8 cellular contexts compared by ENCODE assay signal in the genomic region with DNA sequence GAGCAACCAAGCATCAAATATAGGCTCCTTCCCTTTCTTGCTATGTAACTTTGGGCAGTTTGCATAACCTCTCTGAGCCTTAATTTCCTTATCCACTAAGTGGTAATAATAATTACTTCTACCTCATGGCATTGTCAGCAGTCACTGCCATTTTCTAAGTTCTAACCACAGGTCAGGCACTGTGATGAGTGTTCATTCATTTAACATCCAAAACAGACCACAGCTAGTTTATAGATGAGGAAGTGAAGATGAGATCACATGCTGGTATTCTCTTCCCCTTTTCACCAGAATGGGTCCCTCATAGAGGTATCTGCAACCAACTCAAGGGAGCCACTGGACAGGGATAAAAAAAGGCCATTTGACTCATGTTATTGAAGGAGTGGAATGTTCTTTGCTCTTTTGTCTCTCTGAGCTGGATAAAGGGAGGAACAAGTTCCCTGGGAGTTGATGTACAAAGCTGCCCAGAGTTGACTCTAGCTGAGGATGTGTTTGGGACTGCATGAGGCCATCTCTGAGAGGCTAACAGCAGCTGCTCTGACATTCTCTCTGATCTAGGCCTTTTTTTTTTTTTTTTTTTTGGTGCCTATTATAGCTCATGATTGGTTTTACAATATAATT.
DNase-seq lines count a peak whose midpoint lies in the region; ATAC-seq, FAIRE-seq and TF ChIP-seq lines count a peak whose summit lies in the region.

No MANE protein-coding gene starts in this region.

- H3K36me3 ChIP-seq in GM06990 (ENCODE audit: control insufficient read depth, insufficient read depth, low read length) (no peaks in the 10 kb centered on the region), GM12878 (ENCODE audit: control insufficient read depth in 2 of 2, insufficient read depth in 2 of 2, low read length in 1 of 2) (no peaks in the 10 kb centered on the region), HAP-1 (replicated peaks) (no peaks in the 10 kb centered on the region), tibial artery (no peaks in the 10 kb centered on the region)

- H4K20me1 ChIP-seq in GM12878 (ENCODE audit: control insufficient read depth, insufficient read depth), result no peaks in the 10 kb centered on the region

- H2AFZ ChIP-seq in GM12878 (ENCODE audit: control insufficient read depth, low read depth, low read length), result peak overlapping the region; percentile 67

- H3K9me3 ChIP-seq in GM12878 (replicated peaks; ENCODE audit: control insufficient read depth, insufficient read depth, low read length), result no peaks in the 10 kb centered on the region
- no peaks in the 10 kb centered on the region for H3K9me3 ChIP-seq in HAP-1
- H3K9me3 ChIP-seq in tibial artery, result no peaks in the 10 kb centered on the region

- no TSS peak for BruUV-seq in GM12878 (replicated peaks; lab: Mats Ljungman, UMichigan)

- peak; percentile 89 for FAIRE-seq in GM12878 (lab: Jason Lieb, UNC)

- TF ChIP-seq CTCF in GM06990 (IDR thresholded peaks at IDR 0.05; ENCODE audit: insufficient read depth, low read length, poor library complexity, severe bottlenecking) (no peak), GM12878 (IDR thresholded peaks at IDR 0.05 in 2 of 3, conservative IDR thresholded peaks at IDR 0.05 in 1 of 3; ENCODE audit: control insufficient read depth in 2 of 3, extremely low read depth in 1 of 3, insufficient read depth in 1 of 3, low read depth in 3 of 3, low read length in 3 of 3) (no peak), tibial artery (IDR thresholded peaks at IDR 0.05) (no peak)

- peak; percentile 79 for DNase-seq in GM06990 (ENCODE audit: extremely low read depth, insufficient read length)
- DNase-seq in GM12878 (ENCODE audit: low read depth, low spot score), result peak; percentile 90
- DNase-seq in activated effector memory CD4-positive, alpha-beta T cell treated with Interleukin-2 at 50 U/mL for 16 hours, result no peak
- no peak for DNase-seq in HAP-1 (ENCODE audit: low spot score in 2 of 2)
- DNase-seq in HuH-7 (ENCODE audit: low spot score), result no peak
- no peak for DNase-seq in tibial artery

- POLR2A ChIA-PET in GM12878 (lab: Charles Lee), result interaction anchor here (0.5 to 0.9 kb wide), 7 partner anchors 11 to 267 kb away, joined by 3 to 4 read pairs (median 3); no protein-coding TSS in a partner anchor

- in situ Hi-C loops in GM12878 (cut with MboI) (loop anchor here (10.0 kb wide), 1 partner anchor 248 kb away; no protein-coding TSS in a partner anchor), HAP-1 (cut with MboI; ENCODE audit: low sequenced_read_pairs) (no loop called here)

- no peak overlapping the region for H3K9ac ChIP-seq in GM12878 (ENCODE audit: control insufficient read depth, insufficient read depth, low read length)

- RAD21 ChIA-PET in GM12878 (lab: Charles Lee; ENCODE audit: unreplicated experiment), result interaction anchor here (0.5 to 5.8 kb wide), 10 partner anchors 9 to 392 kb away, joined by 3 to 80 read pairs (median 5); a partner anchor contains a TSS

- SMC1A ChIA-PET in GM12878 (lab: Charles Lee; ENCODE audit: uncharacterized antibody, unreplicated experiment), result interaction anchor here (0.9 to 17.2 kb wide), 12 partner anchors 9 to 254 kb away, joined by 3 to 448 read pairs (median 6); a partner anchor contains a TSS

- no peak for TF ChIP-seq POLR2A in GM12878 (IDR thresholded peaks at IDR 0.05; ENCODE audit: low read depth, low read length)

- H3K79me2 ChIP-seq in GM12878 (ENCODE audit: control insufficient read depth, insufficient read depth, low read length), result no peaks in the 10 kb centered on the region

- intact Hi-C loops in GM12878 (cut with micrococcal nuclease; ENCODE audit: unreplicated experiment), result loop anchor here (2.0 kb wide), 1 partner anchor 160 kb away; no protein-coding TSS in a partner anchor
- intact Hi-C loops in tibial artery (cut with DNase I; ENCODE audit: low total_unique reads), result no loop called here

- TF ChIP-seq EP300 in GM12878 (IDR thresholded peaks at IDR 0.05; ENCODE audit: borderline replicate concordance in 1 of 2, control insufficient read depth in 1 of 2, low read depth in 2 of 2, low read length in 2 of 2), result peak; percentile 87 to 96

- H3K4me3 ChIP-seq in GM06990 (replicated peaks; ENCODE audit: low read depth, low read length), result no peak overlapping the region
- no peak overlapping the region for H3K4me3 ChIP-seq in GM12878
- no peak overlapping the region for H3K4me3 ChIP-seq in HAP-1
- no peak overlapping the region for H3K4me3 ChIP-seq in tibial artery

- H3K27ac ChIP-seq in GM12878 (ENCODE audit: control insufficient read depth, insufficient read depth) (peak overlapping the region; percentile 82), tibial artery (no peak overlapping the region)

- no peak for TF ChIP-seq RAD21 in GM12878 (IDR thresholded peaks at IDR 0.05; ENCODE audit: insufficient read depth, low read depth, low read length)

- H3K4me1 ChIP-seq in GM12878 (ENCODE audit: control insufficient read depth, insufficient read depth, low read length), result peaks cover 42% of the 10 kb centered on the region
- H3K4me1 ChIP-seq in HAP-1, result no peaks in the 10 kb centered on the region; the same call in 1 of the 2 replicates
- no peaks in the 10 kb centered on the region for H3K4me1 ChIP-seq in tibial artery

- CTCF ChIA-PET in GM12878 (lab: Yijun Ruan, JAX), result interaction anchor here (0.6 to 13.0 kb wide), 8 partner anchors 9 to 834 kb away, joined by 3 to 573 read pairs (median 5); a partner anchor contains a TSS

- peak; percentile 91 for ATAC-seq in GM21367 (IDR thresholded peaks at IDR 0.05; ENCODE audit: unreplicated experiment)
- ATAC-seq in HG03460 (IDR thresholded peaks at IDR 0.05; ENCODE audit: unreplicated experiment), result peak; percentile 95
- peak; percentile 93 for ATAC-seq in GM12878

- peak overlapping the region; percentile 64 for H3K4me2 ChIP-seq in GM12878 (ENCODE audit: control insufficient read depth, insufficient read depth)

- H3K27me3 ChIP-seq in GM06990 (replicated peaks; ENCODE audit: control insufficient read depth, insufficient read depth, low read length) (no peaks in the 10 kb centered on the region), GM12878 (replicated peaks in 1 of 2; ENCODE audit: control insufficient read depth in 2 of 2, insufficient read depth in 2 of 2, low read length in 1 of 2) (no peaks in the 10 kb centered on the region), HAP-1 (ENCODE audit: low read depth) (no peaks in the 10 kb centered on the region), tibial artery (no peaks in the 10 kb centered on the region)

TF ChIP-seq in GM12878, 131 proteins besides CTCF, POLR2A, EP300 and RAD21 (continues in another document):
- 0 out of 2 replicates have a peak, but pooled peaks have one; percentile 4 for TF ChIP-seq TCF3 (IDR thresholded peaks at IDR 0.05; ENCODE audit: borderline replicate concordance, insufficient read depth, low read depth, low read length)
- TF ChIP-seq, protein P1, sequence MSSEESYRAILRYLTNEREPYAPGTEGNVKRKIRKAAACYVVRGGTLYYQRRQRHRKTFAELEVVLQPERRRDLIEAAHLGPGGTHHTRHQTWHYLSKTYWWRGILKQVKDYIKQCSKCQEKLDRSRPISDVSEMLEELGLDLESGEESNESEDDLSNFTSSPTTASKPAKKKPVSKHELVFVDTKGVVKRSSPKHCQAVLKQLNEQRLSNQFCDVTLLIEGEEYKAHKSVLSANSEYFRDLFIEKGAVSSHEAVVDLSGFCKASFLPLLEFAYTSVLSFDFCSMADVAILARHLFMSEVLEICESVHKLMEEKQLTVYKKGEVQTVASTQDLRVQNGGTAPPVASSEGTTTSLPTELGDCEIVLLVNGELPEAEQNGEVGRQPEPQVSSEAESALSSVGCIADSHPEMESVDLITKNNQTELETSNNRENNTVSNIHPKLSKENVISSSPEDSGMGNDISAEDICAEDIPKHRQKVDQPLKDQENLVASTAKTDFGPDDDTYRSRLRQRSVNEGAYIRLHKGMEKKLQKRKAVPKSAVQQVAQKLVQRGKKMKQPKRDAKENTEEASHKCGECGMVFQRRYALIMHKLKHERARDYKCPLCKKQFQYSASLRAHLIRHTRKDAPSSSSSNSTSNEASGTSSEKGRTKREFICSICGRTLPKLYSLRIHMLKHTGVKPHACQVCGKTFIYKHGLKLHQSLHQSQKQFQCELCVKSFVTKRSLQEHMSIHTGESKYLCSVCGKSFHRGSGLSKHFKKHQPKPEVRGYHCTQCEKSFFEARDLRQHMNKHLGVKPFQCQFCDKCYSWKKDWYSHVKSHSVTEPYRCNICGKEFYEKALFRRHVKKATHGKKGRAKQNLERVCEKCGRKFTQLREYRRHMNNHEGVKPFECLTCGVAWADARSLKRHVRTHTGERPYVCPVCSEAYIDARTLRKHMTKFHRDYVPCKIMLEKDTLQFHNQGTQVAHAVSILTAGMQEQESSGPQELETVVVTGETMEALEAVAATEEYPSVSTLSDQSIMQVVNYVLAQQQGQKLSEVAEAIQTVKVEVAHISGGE (CRISPR knock-in tag; IDR thresholded peaks at IDR 0.05), result no peak
- TF ChIP-seq, protein P2, sequence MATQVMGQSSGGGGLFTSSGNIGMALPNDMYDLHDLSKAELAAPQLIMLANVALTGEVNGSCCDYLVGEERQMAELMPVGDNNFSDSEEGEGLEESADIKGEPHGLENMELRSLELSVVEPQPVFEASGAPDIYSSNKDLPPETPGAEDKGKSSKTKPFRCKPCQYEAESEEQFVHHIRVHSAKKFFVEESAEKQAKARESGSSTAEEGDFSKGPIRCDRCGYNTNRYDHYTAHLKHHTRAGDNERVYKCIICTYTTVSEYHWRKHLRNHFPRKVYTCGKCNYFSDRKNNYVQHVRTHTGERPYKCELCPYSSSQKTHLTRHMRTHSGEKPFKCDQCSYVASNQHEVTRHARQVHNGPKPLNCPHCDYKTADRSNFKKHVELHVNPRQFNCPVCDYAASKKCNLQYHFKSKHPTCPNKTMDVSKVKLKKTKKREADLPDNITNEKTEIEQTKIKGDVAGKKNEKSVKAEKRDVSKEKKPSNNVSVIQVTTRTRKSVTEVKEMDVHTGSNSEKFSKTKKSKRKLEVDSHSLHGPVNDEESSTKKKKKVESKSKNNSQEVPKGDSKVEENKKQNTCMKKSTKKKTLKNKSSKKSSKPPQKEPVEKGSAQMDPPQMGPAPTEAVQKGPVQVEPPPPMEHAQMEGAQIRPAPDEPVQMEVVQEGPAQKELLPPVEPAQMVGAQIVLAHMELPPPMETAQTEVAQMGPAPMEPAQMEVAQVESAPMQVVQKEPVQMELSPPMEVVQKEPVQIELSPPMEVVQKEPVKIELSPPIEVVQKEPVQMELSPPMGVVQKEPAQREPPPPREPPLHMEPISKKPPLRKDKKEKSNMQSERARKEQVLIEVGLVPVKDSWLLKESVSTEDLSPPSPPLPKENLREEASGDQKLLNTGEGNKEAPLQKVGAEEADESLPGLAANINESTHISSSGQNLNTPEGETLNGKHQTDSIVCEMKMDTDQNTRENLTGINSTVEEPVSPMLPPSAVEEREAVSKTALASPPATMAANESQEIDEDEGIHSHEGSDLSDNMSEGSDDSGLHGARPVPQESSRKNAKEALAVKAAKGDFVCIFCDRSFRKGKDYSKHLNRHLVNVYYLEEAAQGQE (IDR thresholded peaks at IDR 0.05; ENCODE audit: low read depth, low read length), result no peak
- no peak for TF ChIP-seq CHD4 (IDR thresholded peaks at IDR 0.05)
- TF ChIP-seq ZNF207 (IDR thresholded peaks at IDR 0.05; ENCODE audit: borderline replicate concordance), result no peak
- no peak for TF ChIP-seq RELA (IDR thresholded peaks at IDR 0.05; ENCODE audit: borderline replicate concordance, partially characterized antibody)
- TF ChIP-seq TARDBP (IDR thresholded peaks at IDR 0.05; ENCODE audit: borderline replicate concordance), result no peak

Comparison
In these comparisons a context has a peak if more than half of its experiments do, and no peak if none do; other contexts are left out.
1. DNase-seq: peak in GM06990 (single experiment) and GM12878 (single experiment); none in activated effector memory CD4-positive, alpha-beta T cell treated with Interleukin-2 at 50 U/mL for 16 hours (single experiment), HAP-1 (0 of 2), HuH-7 (single experiment) and tibial artery (0 of 2).
2. Peak in every context shown above with its lines, with median percentiles within 50 percentile points of each other: ATAC-seq.